22 cellular contexts compared by ENCODE assay signal in the genomic region with DNA sequence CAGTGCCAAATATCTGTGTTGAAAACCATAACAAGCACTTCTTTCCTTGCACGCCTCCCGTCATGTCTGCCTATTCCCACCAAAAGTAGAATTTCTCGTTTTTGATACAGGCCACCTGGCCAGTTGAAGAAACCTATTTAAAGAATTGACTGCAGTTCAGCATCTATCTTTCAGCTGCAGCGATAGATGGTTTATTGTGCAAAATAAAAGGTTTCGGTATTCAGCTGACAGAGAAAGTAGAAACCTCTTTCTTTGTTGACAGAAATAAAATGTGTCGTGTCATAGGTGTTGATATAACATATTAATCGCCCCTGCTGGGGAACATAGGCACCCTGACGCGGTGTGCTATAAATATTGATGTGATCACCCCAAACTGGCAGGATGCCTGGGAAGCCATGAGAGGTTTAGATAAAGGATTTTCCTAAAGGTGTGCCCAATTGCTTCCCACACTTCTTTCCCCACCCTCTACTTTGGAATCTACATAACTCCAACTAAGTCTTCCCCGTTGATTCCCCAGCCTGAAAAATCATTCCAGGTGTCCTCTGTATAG.
DNase-seq lines count a peak whose midpoint lies in the region; ATAC-seq, FAIRE-seq and TF ChIP-seq lines count a peak whose summit lies in the region.
"Had no signal": no experiment of that assay in that cellular context is flagged by ENCODE, and none has a peak within 500 bp of the region (broad histone marks: within the 10 kb centered on the region; RNA-seq: fewer than 3 reads in every experiment).

No MANE protein-coding gene starts in this region.

- H2AFZ ChIP-seq in MM.1S (ENCODE audit: low read length) (no peak overlapping the region), H1 (ENCODE audit: low read length) (0 out of 2 replicates have a peak overlapping the region, but pooled peaks have one; percentile 0), neural cell (ENCODE audit: low read depth, low read length) (no peak overlapping the region)

- FAIRE-seq in H1 (lab: Jason Lieb, UNC), result no peak
- FAIRE-seq: HTR-8/SVneo had no signal

- no peaks in the 10 kb centered on the region for H3K27me3 Mint-ChIP-seq in T-helper 17 cell
- H3K27me3 Mint-ChIP-seq: T-cell had no signal

- H3K27me3 ChIP-seq in MM.1S (replicated peaks; ENCODE audit: insufficient read depth, low read length), result no peaks in the 10 kb centered on the region
- no peaks in the 10 kb centered on the region; a peak in 1 of 7 replicates for H3K27me3 ChIP-seq in H1 (replicated peaks in 1 of 4; ENCODE audit: control insufficient read depth in 3 of 4, extremely low read depth in 1 of 4, insufficient read depth in 3 of 4, low read length in 3 of 4)
- H3K27me3 ChIP-seq in neural cell (ENCODE audit: insufficient read depth, low read depth, low read length), result no peaks in the 10 kb centered on the region
- H3K27me3 ChIP-seq in brain microvascular endothelial cell (replicated peaks), result no peaks in the 10 kb centered on the region

- H3K9me2 ChIP-seq in MM.1S (replicated peaks; ENCODE audit: insufficient read depth, low read length) (no peaks in the 10 kb centered on the region), neural cell (ENCODE audit: insufficient read depth, low read length) (no peaks in the 10 kb centered on the region)

- no peak for TF ChIP-seq EP300 in H1 (IDR thresholded peaks at IDR 0.05; ENCODE audit: borderline replicate concordance in 1 of 2, low read depth in 2 of 2, low read length in 2 of 2)
- TF ChIP-seq EP300 in neural cell (conservative IDR thresholded peaks at IDR 0.05; ENCODE audit: poor library complexity, severe bottlenecking), result no peak

- H3K27ac Mint-ChIP-seq in T-helper 17 cell, result no peak overlapping the region
- H3K27ac Mint-ChIP-seq: CD8-positive, alpha-beta T cell; T-cell had no signal

- H3K9me3 ChIP-seq in MM.1S (replicated peaks; ENCODE audit: insufficient read depth, low read length), result no peaks in the 10 kb centered on the region
- H3K9me3 ChIP-seq in H1 (ENCODE audit: insufficient read depth in 2 of 2, low read depth in 1 of 2, low read length in 1 of 2), result no peaks in the 10 kb centered on the region
- H3K9me3 ChIP-seq in neural cell (ENCODE audit: low read length), result no peaks in the 10 kb centered on the region
- H3K9me3 ChIP-seq in T-helper 17 cell (ENCODE audit: control insufficient read depth, low read length, poor library complexity, severe bottlenecking), result no peaks in the 10 kb centered on the region

- H3K9ac ChIP-seq in MM.1S (ENCODE audit: low read length), result no peak overlapping the region
- H3K9ac ChIP-seq in H1 (replicated peaks in 1 of 4; ENCODE audit: extremely low read depth in 1 of 4, low read depth in 3 of 4, low read length in 3 of 4), result no peak overlapping the region
- no peak overlapping the region for H3K9ac ChIP-seq in neural cell (ENCODE audit: low read length)

- no peak overlapping the region for H3K4ac ChIP-seq in H1 (replicated peaks; ENCODE audit: insufficient read length, low read depth, low read length)

- no peaks in the 10 kb centered on the region for H3K36me3 ChIP-seq in MM.1S (replicated peaks; ENCODE audit: insufficient read depth, low read length)
- H3K36me3 ChIP-seq in H1 (ENCODE audit: control insufficient read depth in 2 of 4, insufficient read depth in 4 of 4, low read length in 3 of 4), result no peaks in the 10 kb centered on the region
- H3K36me3 ChIP-seq in neural cell (ENCODE audit: insufficient read depth, low read length), result no peaks in the 10 kb centered on the region
- H3K36me3 ChIP-seq in brain microvascular endothelial cell (replicated peaks), result no peaks in the 10 kb centered on the region

- no peaks in the 10 kb centered on the region for H3K79me1 ChIP-seq in H1 (ENCODE audit: low read depth, low read length)

- 94% methylated on average over 10 of the region's 10 CpGs; no CpG with 5 or more reads in 1 of the 2 experiments for WGBS in H1 (ENCODE audit: extremely low coverage in 1 of 2, insufficient coverage in 1 of 2, insufficient read length in 1 of 2, insufficient replicate concordance in 2 of 2, low coverage in 1 of 2, low lambda C conversion rate in 2 of 2, missing lambda C conversion rate in 1 of 2), 2 experiments

- H3K4me2 ChIP-seq in MM.1S (ENCODE audit: low read depth, low read length) (peak overlapping the region; percentile 21; the same call in 1 of the 2 replicates), H1 (ENCODE audit: insufficient read depth in 1 of 2, low read depth in 2 of 2, low read length in 2 of 2) (no peak overlapping the region), neural cell (ENCODE audit: low read length) (no peak overlapping the region)

- no peak overlapping the region for H4K5ac ChIP-seq in H1 (ENCODE audit: insufficient read length, low read depth, low read length)

- H3K4me1 ChIP-seq in MM.1S (ENCODE audit: low read length) (peaks cover 10% of the 10 kb centered on the region; the same call in 1 of the 2 replicates), H1 (replicated peaks in 1 of 4; ENCODE audit: control insufficient read depth in 3 of 4, insufficient read depth in 4 of 4, low read length in 3 of 4) (no peaks in the 10 kb centered on the region)

- TF ChIP-seq CTCF in MM.1S (IDR thresholded peaks at IDR 0.05; ENCODE audit: low read length), result no peak
- no peak for TF ChIP-seq CTCF in H1 (IDR thresholded peaks at IDR 0.05; ENCODE audit: control extremely low read depth in 1 of 3, insufficient read depth in 1 of 3, low read depth in 1 of 3, low read length in 3 of 3)
- no peak for TF ChIP-seq CTCF in neural cell (IDR thresholded peaks at IDR 0.05; ENCODE audit: poor library complexity, severe bottlenecking)
- TF ChIP-seq CTCF in brain microvascular endothelial cell (IDR thresholded peaks at IDR 0.05; ENCODE audit: low read depth, low read length, missing control alignments), result no peak

- H3K14ac ChIP-seq in H1 (ENCODE audit: insufficient read length), result no peak overlapping the region

- no peak overlapping the region for H3K4me3 Mint-ChIP-seq in T-helper 17 cell
- H3K4me3 Mint-ChIP-seq: CD8-positive, alpha-beta T cell; T-cell had no signal

- H4K20me1 ChIP-seq in MM.1S (ENCODE audit: insufficient read depth, low read length) (no peaks in the 10 kb centered on the region), H1 (replicated peaks in 1 of 2; ENCODE audit: control insufficient read depth in 1 of 2, insufficient read depth in 2 of 2, low read length in 2 of 2) (no peaks in the 10 kb centered on the region), neural cell (ENCODE audit: insufficient read depth) (no peaks in the 10 kb centered on the region)

- TF ChIP-seq RAD21 in H1 (IDR thresholded peaks at IDR 0.05 in 1 of 2, conservative IDR thresholded peaks at IDR 0.05 in 1 of 2; ENCODE audit: low read depth in 2 of 2, low read length in 2 of 2) (no peak), neural cell (conservative IDR thresholded peaks at IDR 0.05) (no peak)

- H3F3A ChIP-seq in MM.1S (ENCODE audit: insufficient read depth, low read length) (no peaks in the 10 kb centered on the region; the same call in 1 of the 2 replicates), neural cell (ENCODE audit: insufficient read depth, low read length, poor library complexity, severe bottlenecking) (no peaks in the 10 kb centered on the region)

- no peak for ATAC-seq in T-helper 17 cell
- ATAC-seq: CD8-positive, alpha-beta T cell; SK-N-SH treated with all-trans-retinoic acid at 6 μM for 48 hours; T-cell had no signal

- in situ Hi-C loops in brain microvascular endothelial cell (cut with HindIII; ENCODE audit: low pct_ligation_motif_present, low sequenced_read_pairs), result no loop called here

- no peak overlapping the region for H2BK12ac ChIP-seq in H1 (ENCODE audit: low read depth, low read length)

- H4K8ac ChIP-seq in H1 (ENCODE audit: extremely low read depth, insufficient read depth, low read length), result no peak overlapping the region

- H3K18ac ChIP-seq in H1 (ENCODE audit: extremely low read depth, low read length), result no peak overlapping the region

- no peaks in the 10 kb centered on the region for H3K4me1 Mint-ChIP-seq in T-helper 17 cell
- H3K4me1 Mint-ChIP-seq: T-cell had no signal

- no peaks in the 10 kb centered on the region for H3K36me3 Mint-ChIP-seq in T-helper 17 cell (ENCODE audit: low read depth)
- H3K36me3 Mint-ChIP-seq: CD8-positive, alpha-beta T cell; T-cell had no signal

- H3K23me2 ChIP-seq in H1 (ENCODE audit: low read depth, low read length), result no peaks in the 10 kb centered on the region

- TF ChIP-seq POLR2A in H1 (IDR thresholded peaks at IDR 0.05; ENCODE audit: control extremely low read depth in 1 of 2, low read depth in 2 of 2, low read length in 2 of 2), result no peak

- H3K23ac ChIP-seq in H1 (ENCODE audit: insufficient read length), result no peak overlapping the region

- CTCF ChIA-PET in H1 (lab: Charles Lee; ENCODE audit: partially characterized antibody), result interaction anchor here (1.6 kb wide), 1 partner anchor 465 kb away, joined by 3 read pairs; no protein-coding TSS in a partner anchor

- DNase-seq in NCI-H2081 (lab: John Stamatoyannopoulos, UW) (peak; percentile 35 to 68), NCI-H2081 treated with DMSO at 0.1 percent for 48 hours (lab: John Stamatoyannopoulos, UW) (no peak), MM.1S (peak; percentile 74), H1 (ENCODE audit: low read depth in 1 of 2, low spot score in 2 of 2) (no peak), brain microvascular endothelial cell (no peak), T-helper 17 cell (no peak)
- DNase-seq: AML-193; C1 segment of cervical spinal cord; CD8-positive, alpha-beta T cell; EL; GF-D8; KG1; NCI-H1417 treated with DMSO at 0.1 percent for 48 hours; NCI-H187 treated with DMSO at 0.1 percent for 48 hours; NCI-H226; NCI-H510A treated with DMSO at 0.1 percent for 48 hours; NCI-H774; OCI-M1; T-cell had no signal

- no peak overlapping the region for H2BK15ac ChIP-seq in H1 (ENCODE audit: low read length)

- H3K4me3 ChIP-seq in MM.1S (ENCODE audit: low read length) (no peak overlapping the region), H1 (ENCODE audit: extremely low read depth in 1 of 4, insufficient read depth in 2 of 4, low read depth in 3 of 4, low read length in 4 of 4) (no peak overlapping the region), neural cell (ENCODE audit: low read length) (no peak overlapping the region), brain microvascular endothelial cell (ENCODE audit: low read depth, low read length) (no peak overlapping the region)

- H2BK120ac ChIP-seq in H1 (replicated peaks; ENCODE audit: low read depth, low read length), result no peak overlapping the region

- H3K79me2 ChIP-seq in MM.1S (ENCODE audit: low read length), result no peaks in the 10 kb centered on the region
- no peaks in the 10 kb centered on the region for H3K79me2 ChIP-seq in H1 (ENCODE audit: control insufficient read depth in 1 of 2, insufficient read depth in 2 of 2, low read length in 2 of 2)
- no peaks in the 10 kb centered on the region for H3K79me2 ChIP-seq in neural cell (replicated peaks; ENCODE audit: insufficient read depth, low read length)

- H2AK5ac ChIP-seq in H1 (ENCODE audit: low read depth, low read length), result no peak overlapping the region

- no peak overlapping the region for H3K56ac ChIP-seq in H1 (replicated peaks; ENCODE audit: insufficient read length, low read depth, low read length)

- no peak overlapping the region for H2BK5ac ChIP-seq in H1 (ENCODE audit: low read depth, low read length)

- POLR2A ChIA-PET in H1 (lab: Charles Lee; ENCODE audit: partially characterized antibody), result no interaction called here

- no peak overlapping the region for H2BK20ac ChIP-seq in H1 (ENCODE audit: low read length)

- no peak overlapping the region for H4K91ac ChIP-seq in H1 (replicated peaks; ENCODE audit: insufficient read length, low read length)

- H3K27ac ChIP-seq in MM.1S (ENCODE audit: low read length), result no peak overlapping the region; the same call in 1 of the 2 replicates
- H3K27ac ChIP-seq in H1 (ENCODE audit: low read depth, low read length), result no peak overlapping the region
- no peak overlapping the region for H3K27ac ChIP-seq in neural cell (ENCODE audit: low read length)
- H3K27ac ChIP-seq in brain microvascular endothelial cell, result no peak overlapping the region

Comparison
In these comparisons a context has a peak if more than half of its experiments do, and no peak if none do; other contexts are left out.
1. DNase-seq: peak in NCI-H2081 (2 of 2) and MM.1S (single experiment); none in NCI-H2081 treated with DMSO at 0.1 percent for 48 hours (single experiment), H1 (0 of 2), brain microvascular endothelial cell (single experiment) and T-helper 17 cell (0 of 3).